ENCODE assay signal across 9 cellular contexts in the genomic region with DNA sequence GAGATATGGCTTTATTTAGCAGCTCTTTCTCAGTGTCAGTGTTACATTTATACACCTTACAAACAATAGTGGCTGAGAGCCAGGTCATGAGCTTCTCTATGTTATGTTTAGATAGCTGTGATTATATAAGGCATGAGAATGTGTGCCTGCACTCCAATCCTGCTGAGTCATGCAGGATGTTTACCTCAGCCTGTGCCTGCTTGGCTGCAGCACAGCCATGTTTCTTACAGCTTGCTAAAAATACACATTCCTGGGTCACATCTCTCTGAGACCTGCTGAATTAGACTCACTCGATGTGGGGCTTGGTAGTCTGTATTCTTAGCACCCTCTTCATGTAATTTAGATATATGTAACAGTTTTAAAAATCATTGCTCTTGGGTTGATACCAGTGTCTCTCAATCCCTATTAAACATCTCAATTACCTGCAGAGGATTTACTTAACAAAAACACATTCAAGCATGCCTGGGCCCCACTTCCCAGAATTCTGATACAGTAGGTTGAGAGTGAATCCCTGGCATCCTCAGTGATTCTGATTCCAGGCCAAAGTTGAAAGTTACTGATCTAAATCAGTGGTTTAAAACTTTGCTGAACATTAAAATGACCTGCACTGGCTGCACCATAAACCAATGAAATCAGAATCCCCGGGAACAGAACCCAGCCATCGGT.
DNase-seq lines count a peak whose midpoint lies in the region; ATAC-seq and TF ChIP-seq lines count a peak whose summit lies in the region.
"Had no signal": no experiment of that assay in that cellular context is flagged by ENCODE, and none has a peak within 500 bp of the region (broad histone marks: within the 10 kb centered on the region; RNA-seq: fewer than 3 reads in every experiment).

No MANE protein-coding gene starts in this region.

- no peak for TF ChIP-seq CTCF in HFF-Myc (IDR thresholded peaks at IDR 0.05; ENCODE audit: low read depth, low read length, missing control alignments)
- TF ChIP-seq CTCF in RWPE2 (IDR thresholded peaks at IDR 0.05; ENCODE audit: poor library complexity, severe bottlenecking): no peak
- TF ChIP-seq CTCF in foreskin keratinocyte (conservative IDR thresholded peaks at IDR 0.05): no peak
- TF ChIP-seq CTCF in gastrocnemius medialis (IDR thresholded peaks at IDR 0.05 in 4 of 5, conservative IDR thresholded peaks at IDR 0.05 in 1 of 5): no peak

- no peaks in the 10 kb centered on the region for H4K20me1 ChIP-seq in Karpas-422 (ENCODE audit: insufficient read depth, low read depth, low read length)

- no peaks in the 10 kb centered on the region for H3K9me3 Mint-ChIP-seq in stimulated activated memory B cell treated with anti-CD40 and anti-IgM and Interleukin-4, amounts not matched to agents 10 μg/mL and 1 μg/mL and 100 μg/mL, for 72 hours

- no peak for TF ChIP-seq POLR2A in gastrocnemius medialis (IDR thresholded peaks at IDR 0.05)

- H3K4me1 ChIP-seq in RWPE2 (ENCODE audit: insufficient read depth, poor library complexity, severe bottlenecking) (peaks cover 32% of the 10 kb centered on the region), foreskin keratinocyte (peaks cover 25% of the 10 kb centered on the region), gastrocnemius medialis (peaks cover 26 to 28% of the 10 kb centered on the region in 2 donors), Karpas-422 (ENCODE audit: low read length) (no peaks in the 10 kb centered on the region)

- no peak overlapping the region for H3K4me2 ChIP-seq in Karpas-422 (ENCODE audit: low read depth, low read length, poor library complexity, severe bottlenecking)

- H3K36me3 ChIP-seq in RWPE2 (ENCODE audit: low read depth): no peaks in the 10 kb centered on the region
- no peaks in the 10 kb centered on the region for H3K36me3 ChIP-seq in gastrocnemius medialis
- no peaks in the 10 kb centered on the region for H3K36me3 ChIP-seq in Karpas-422 (ENCODE audit: insufficient read depth, low read length)

- H3K27me3 Mint-ChIP-seq in stimulated activated memory B cell treated with anti-CD40 and anti-IgM and Interleukin-4, amounts not matched to agents 10 μg/mL and 1 μg/mL and 100 μg/mL, for 72 hours: peaks cover 5% of the 10 kb centered on the region

- H3K36me3 Mint-ChIP-seq in stimulated activated memory B cell treated with anti-CD40 and anti-IgM and Interleukin-4, amounts not matched to agents 10 μg/mL and 1 μg/mL and 100 μg/mL, for 72 hours: no peaks in the 10 kb centered on the region
- H3K36me3 Mint-ChIP-seq: activated naive CD8-positive, alpha-beta T cell treated with anti-CD3 and anti-CD28 coated beads, Interleukin-2, amount 10 ng/mL, durations not matched to agents 7 days and 5 days had no signal

- H3K79me2 ChIP-seq in Karpas-422 (ENCODE audit: low read length): no peaks in the 10 kb centered on the region

- no peaks in the 10 kb centered on the region for H3K27me3 ChIP-seq in RWPE2 (ENCODE audit: insufficient read depth, poor library complexity, severe bottlenecking)
- no peaks in the 10 kb centered on the region for H3K27me3 ChIP-seq in foreskin keratinocyte
- H3K27me3 ChIP-seq in gastrocnemius medialis: no peaks in the 10 kb centered on the region
- H3K27me3 ChIP-seq in Karpas-422 (ENCODE audit: low read length): no peaks in the 10 kb centered on the region

- H3K4me3 ChIP-seq in HFF-Myc (replicated peaks; ENCODE audit: low read depth, low read length) (no peak overlapping the region), RWPE2 (ENCODE audit: severe bottlenecking) (no peak overlapping the region), gastrocnemius medialis (peak overlapping the region in 2 of 4 donors; percentile 6 to 20), Karpas-422 (ENCODE audit: low read length) (no peak overlapping the region)

- in situ Hi-C loops in gastrocnemius medialis (cut with MboI; ENCODE audit: low sequenced_read_pairs in 4 of 4): no loop called here

- H3K27ac Mint-ChIP-seq in stimulated activated memory B cell treated with anti-CD40 and anti-IgM and Interleukin-4, amounts not matched to agents 10 μg/mL and 1 μg/mL and 100 μg/mL, for 72 hours: no peak overlapping the region
- H3K27ac Mint-ChIP-seq: activated naive CD8-positive, alpha-beta T cell treated with anti-CD3 and anti-CD28 coated beads, Interleukin-2, amount 10 ng/mL, durations not matched to agents 7 days and 5 days had no signal

- no peak overlapping the region for H3K9ac ChIP-seq in Karpas-422 (ENCODE audit: low read length)

- no peaks in the 10 kb centered on the region for H3K4me1 Mint-ChIP-seq in stimulated activated memory B cell treated with anti-CD40 and anti-IgM and Interleukin-4, amounts not matched to agents 10 μg/mL and 1 μg/mL and 100 μg/mL, for 72 hours
- H3K4me1 Mint-ChIP-seq: activated naive CD8-positive, alpha-beta T cell treated with anti-CD3 and anti-CD28 coated beads, Interleukin-2, amount 10 ng/mL, durations not matched to agents 7 days and 5 days had no signal

- peak; percentile 98 for DNase-seq in HFF-Myc (ENCODE audit: extremely low read depth, low read depth)
- no peak for DNase-seq in RWPE2 (ENCODE audit: low spot score)
- peak; percentile 83 to 88 for DNase-seq in foreskin keratinocyte
- DNase-seq in gastrocnemius medialis: peak; percentile 42 to 55
- DNase-seq in Karpas-422: no peak
- DNase-seq: activated naive CD8-positive, alpha-beta T cell treated with anti-CD3 and anti-CD28 coated beads, Interleukin-2, amount 10 ng/mL, durations not matched to agents 7 days and 5 days had no signal

- no peaks in the 10 kb centered on the region for H3K9me3 ChIP-seq in RWPE2 (ENCODE audit: severe bottlenecking)
- no peaks in the 10 kb centered on the region for H3K9me3 ChIP-seq in gastrocnemius medialis
- H3K9me3 ChIP-seq in Karpas-422 (ENCODE audit: low read length): no peaks in the 10 kb centered on the region

- intact Hi-C loops in gastrocnemius medialis (cut with DNase I; ENCODE audit: low total_unique reads): loop anchor here (5.0 kb wide), 3 partner anchors 75 to 215 kb away; a partner anchor contains a TSS

- H3K27ac ChIP-seq in RWPE2 (ENCODE audit: poor library complexity, severe bottlenecking): peak overlapping the region; percentile 19
- peak overlapping the region; percentile 44 for H3K27ac ChIP-seq in foreskin keratinocyte
- H3K27ac ChIP-seq in gastrocnemius medialis: peak overlapping the region; percentile 85 to 90 (median 86)
- no peak overlapping the region for H3K27ac ChIP-seq in Karpas-422 (ENCODE audit: low read length)

- peak; percentile 76 for ATAC-seq in RWPE2 (ENCODE audit: low read depth)
- ATAC-seq in foreskin keratinocyte: peak; percentile 78
- peak; percentile 66 to 80 for ATAC-seq in gastrocnemius medialis
- no peak for ATAC-seq in HG02852 (IDR thresholded peaks at IDR 0.05; ENCODE audit: unreplicated experiment)
- ATAC-seq in stimulated activated memory B cell treated with anti-CD40 and anti-IgM and Interleukin-4, amounts not matched to agents 10 μg/mL and 1 μg/mL and 100 μg/mL, for 72 hours: no peak
- ATAC-seq in HG02938 (IDR thresholded peaks at IDR 0.05; ENCODE audit: unreplicated experiment): no peak

- H3K9me2 ChIP-seq in Karpas-422 (replicated peaks; ENCODE audit: insufficient read depth, low read length): no peaks in the 10 kb centered on the region

- no peak overlapping the region for H3K4me3 Mint-ChIP-seq in stimulated activated memory B cell treated with anti-CD40 and anti-IgM and Interleukin-4, amounts not matched to agents 10 μg/mL and 1 μg/mL and 100 μg/mL, for 72 hours
- H3K4me3 Mint-ChIP-seq: activated naive CD8-positive, alpha-beta T cell treated with anti-CD3 and anti-CD28 coated beads, Interleukin-2, amount 10 ng/mL, durations not matched to agents 7 days and 5 days had no signal

- H2AFZ ChIP-seq in Karpas-422 (ENCODE audit: low read length): no peak overlapping the region

Comparison
In these comparisons a context has a peak if more than half of its experiments do, and no peak if none do; other contexts are left out.
1. DNase-seq: peak in HFF-Myc (single experiment), foreskin keratinocyte (2 of 2) and gastrocnemius medialis (2 of 2); none in RWPE2 (single experiment) and Karpas-422 (single experiment).
2. ATAC-seq: peak in RWPE2 (single experiment), foreskin keratinocyte (single experiment) and gastrocnemius medialis (2 of 2); none in HG02852 (single experiment), stimulated activated memory B cell treated with anti-CD40 and anti-IgM and Interleukin-4, amounts not matched to agents 10 μg/mL and 1 μg/mL and 100 μg/mL, for 72 hours (single experiment) and HG02938 (single experiment).